Comparison of ENCODE assay signal across 5 cellular contexts in genomic region chr10:127883516-127883915, GRCh38. TPM values are rescaled to one million over a fixed set of nuclear protein-coding genes. Genes with fewer than 3 reads are reported as not detected.
"Had no signal": no experiment of that assay in that cellular context is flagged by ENCODE, and none has a peak within 500 bp of the region (broad histone marks: within the 10 kb centered on the region; RNA-seq: fewer than 3 reads in every experiment).

No MANE protein-coding gene starts in this region.

- H3K4me3 ChIP-seq: GM23338 had no signal

- H3K9me3 Mint-ChIP-seq: GM23338, H9 had no signal

- H3K27ac Mint-ChIP-seq: GM23338, H9 had no signal

- H3K4me3 Mint-ChIP-seq: GM23338, H9 had no signal

- ATAC-seq: GM23338 had no signal

- DNase-seq: H9, HCEC 1CT, IMR-90 had no signal

RNA-seq across cellular contexts. Expression of gene CLRN3, which starts 9.2 kb away (rescaled TPM):
- total RNA-seq: GM23338, H1, H9, IMR-90 had no signal
